ENCODE assay signal across 20 cellular contexts in the genomic region with DNA sequence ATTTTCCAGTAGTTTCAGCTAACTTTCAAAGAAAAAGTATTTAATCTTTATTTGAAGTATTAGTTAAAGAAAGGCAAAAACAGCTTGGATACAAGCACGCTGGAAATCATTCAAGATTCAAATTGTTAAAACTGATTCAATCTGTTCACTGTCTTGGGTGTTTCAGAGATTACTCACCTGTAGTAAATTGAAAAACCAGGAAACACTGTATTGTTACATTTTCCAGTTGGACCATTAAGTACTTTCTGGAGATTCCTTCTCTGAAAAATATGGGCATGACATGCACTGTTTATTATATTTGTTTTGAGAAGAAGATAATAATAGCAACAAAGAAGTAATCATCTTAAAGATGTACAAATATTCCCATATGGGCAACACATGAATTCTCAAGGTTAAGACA.
"Had no signal": no experiment of that assay in that cellular context is flagged by ENCODE, and none has a peak within 500 bp of the region (broad histone marks: within the 10 kb centered on the region; RNA-seq: fewer than 3 reads in every experiment).

No MANE protein-coding gene starts in this region.

- H3K4me1 ChIP-seq: neural progenitor cell, prostate gland had no signal

- H3K9me3 Mint-ChIP-seq: activated T-cell treated with anti-CD3 and anti-CD28 coated beads, Interleukin-2, amount 50 U/mL, for 72 hours; immature natural killer cell; neural progenitor cell; stimulated activated naive CD8-positive, alpha-beta T cell treated with anti-CD3 and anti-CD28 coated beads, Interleukin-15, Interleukin-2, amounts not matched to agents 100 ng/mL and 50 ng/mL, for 24 hours; WTC11 had no signal

- H3K27me3 ChIP-seq: neural progenitor cell, tibial nerve had no signal

- ATAC-seq: activated T-cell treated with anti-CD3 and anti-CD28 coated beads, Interleukin-2, amount 50 U/mL, for 72 hours; left ventricle myocardium superior; mucosa of descending colon; naive thymus-derived CD4-positive, alpha-beta T cell; right cardiac atrium; WTC11 had no signal

- DNase-seq: activated CD4-positive, alpha-beta T cell treated with anti-CD3 and anti-CD28 coated beads for 4 hours; activated gamma-delta T cell treated with Interleukin-2 at 50 U/mL for 16 hours; activated naive CD8-positive, alpha-beta T cell treated with anti-CD3 and anti-CD28 coated beads, Interleukin-2, amount 10 ng/mL, durations not matched to agents 7 days and 5 days; activated T-cell treated with anti-CD3 and anti-CD28 coated beads, Interleukin-2, amount 50 U/mL, for 72 hours; amygdala; erythroblast; immature natural killer cell; kidney glomerular epithelial cell; left ventricle myocardium superior; mucosa of descending colon; naive thymus-derived CD4-positive, alpha-beta T cell; right cardiac atrium; stimulated activated CD4-positive, alpha-beta T cell treated with anti-CD3 and anti-CD28 coated beads, Interleukin-2, amount 100 ng/mL, for 24 hours had no signal

- H3K36me3 Mint-ChIP-seq: neural progenitor cell, WTC11 had no signal

- FAIRE-seq: colon, urothelium cell line had no signal

- H3K27ac Mint-ChIP-seq: activated naive CD8-positive, alpha-beta T cell treated with anti-CD3 and anti-CD28 coated beads, Interleukin-2, amount 10 ng/mL, durations not matched to agents 7 days and 5 days; activated T-cell treated with anti-CD3 and anti-CD28 coated beads, Interleukin-2, amount 50 U/mL, for 72 hours; neural progenitor cell; WTC11 had no signal

- H3K4me2 ChIP-seq: neural progenitor cell had no signal

- H3K9me3 ChIP-seq: mucosa of descending colon, prostate gland, tibial nerve had no signal

- H3K4me3 ChIP-seq: mucosa of descending colon, neural progenitor cell, prostate gland, tibial nerve had no signal

- H3K27me3 Mint-ChIP-seq: activated naive CD8-positive, alpha-beta T cell treated with anti-CD3 and anti-CD28 coated beads, Interleukin-2, amount 10 ng/mL, durations not matched to agents 7 days and 5 days; naive thymus-derived CD4-positive, alpha-beta T cell; stimulated activated naive CD8-positive, alpha-beta T cell treated with anti-CD3 and anti-CD28 coated beads, Interleukin-15, Interleukin-2, amounts not matched to agents 100 ng/mL and 50 ng/mL, for 24 hours had no signal

- H3K27ac ChIP-seq: neural progenitor cell, prostate gland, tibial nerve had no signal

- H2AFZ ChIP-seq: neural progenitor cell had no signal

- H3K4me3 Mint-ChIP-seq: activated naive CD8-positive, alpha-beta T cell treated with anti-CD3 and anti-CD28 coated beads, Interleukin-2, amount 10 ng/mL, durations not matched to agents 7 days and 5 days; activated T-cell treated with anti-CD3 and anti-CD28 coated beads, Interleukin-2, amount 50 U/mL, for 72 hours; immature natural killer cell; neural progenitor cell; stimulated activated naive CD8-positive, alpha-beta T cell treated with anti-CD3 and anti-CD28 coated beads, Interleukin-15, Interleukin-2, amounts not matched to agents 100 ng/mL and 50 ng/mL, for 24 hours; WTC11 had no signal

- H3K4me1 Mint-ChIP-seq: WTC11 had no signal

- H3K36me3 ChIP-seq: neural progenitor cell, prostate gland, tibial nerve had no signal
